ENCODE assay signal across 22 cellular contexts in genomic region chr6:87105823-87106222, GRCh38. TPM values are rescaled to one million over a fixed set of nuclear protein-coding genes. Genes with fewer than 3 reads are reported as not detected.
"Had no signal": no experiment of that assay in that cellular context is flagged by ENCODE, and none has a peak within 500 bp of the region (broad histone marks: within the 10 kb centered on the region; RNA-seq: fewer than 3 reads in every experiment).

No MANE protein-coding gene starts in this region.

- H3K27ac ChIP-seq: breast epithelium, skin epidermis, thyroid gland, WERI-Rb-1 had no signal

- H3K27me3 ChIP-seq: breast epithelium, thyroid gland had no signal

- DNase-seq: activated CD4-positive, alpha-beta memory T cell treated with anti-CD3 and anti-CD28 coated beads for 36 hours; activated effector memory CD4-positive, alpha-beta T cell treated with Interleukin-2 at 50 U/mL for 16 hours; activated T-cell treated with anti-CD3 and anti-CD28 coated beads, Interleukin-2, amount 50 U/mL, for 4 hours; anterior cingulate cortex; erythroblast; glutamatergic neuron; kidney glomerular epithelial cell; left ventricle myocardium superior; naive thymus-derived CD8-positive, alpha-beta T cell; nucleus accumbens; stimulated activated CD4-positive, alpha-beta T cell treated with anti-CD3 and anti-CD28 coated beads, Interleukin-15, amount 100 ng/mL, for 24 hours; stimulated activated CD4-positive, alpha-beta T cell treated with anti-CD3 and anti-CD28 coated beads, Interleukin-4, amount 100 ng/mL, for 1 hour; stimulated activated naive B cell treated with anti-CD40 and anti-IgM and Interleukin-4, amounts not matched to agents 10 μg/mL and 1 μg/mL and 100 μg/mL, for 72 hours; T-helper 17 cell; thyroid gland; WERI-Rb-1 had no signal

- H3K4me1 ChIP-seq: breast epithelium, thyroid gland had no signal

- H3K4me3 ChIP-seq: breast epithelium, skin epidermis, thyroid gland had no signal

- H3K9me3 ChIP-seq: breast epithelium, thyroid gland had no signal

- ATAC-seq: activated T-cell treated with anti-CD3 and anti-CD28 coated beads, Interleukin-2, amount 50 U/mL, for 4 hours; left ventricle myocardium superior; naive thymus-derived CD8-positive, alpha-beta T cell; stimulated activated naive B cell treated with anti-CD40 and anti-IgM and Interleukin-4, amounts not matched to agents 10 μg/mL and 1 μg/mL and 100 μg/mL, for 72 hours; T-helper 17 cell had no signal

- H3K36me3 ChIP-seq: breast epithelium, thyroid gland, WERI-Rb-1 had no signal

RNA-seq across cellular contexts. Expression of gene CGA, which starts 10.9 kb away (rescaled TPM):
- total RNA-seq: activated CD4-positive, alpha-beta memory T cell treated with anti-CD3 and anti-CD28 coated beads for 36 hours; activated T-cell treated with anti-CD3 and anti-CD28 coated beads, Interleukin-2, amount 50 U/mL, for 4 hours; breast epithelium; dermis microvascular lymphatic vessel endothelial cell; mucosa of gallbladder; naive thymus-derived CD8-positive, alpha-beta T cell; posterior vena cava; thyroid gland; urinary bladder had no signal
